In genomic region chr15:79283252-79284048, GRCh38 we compare ENCODE assay signal across 8 cellular contexts. TPM values are rescaled to one million over a fixed set of nuclear protein-coding genes. Genes with fewer than 3 reads are reported as not detected.
DNase-seq lines count a peak whose midpoint lies in the region; ATAC-seq and TF ChIP-seq lines count a peak whose summit lies in the region.

No MANE protein-coding gene starts in this region.

- H3K9me3 Mint-ChIP-seq in glutamatergic neuron (ENCODE audit: unreplicated experiment): peaks cover 2% of the 10 kb centered on the region

- ATAC-seq in HG03108 (IDR thresholded peaks at IDR 0.05; ENCODE audit: unreplicated experiment): no peak

- H3K27ac Mint-ChIP-seq in glutamatergic neuron (ENCODE audit: unreplicated experiment): no peak overlapping the region

- peaks cover 16% of the 10 kb centered on the region for H3K27me3 Mint-ChIP-seq in glutamatergic neuron (ENCODE audit: unreplicated experiment)

- TF ChIP-seq CTCF in AG10803 (conservative IDR thresholded peaks at IDR 0.05; ENCODE audit: low read length): no peak
- no peak for TF ChIP-seq CTCF in glutamatergic neuron (IDR thresholded peaks at IDR 0.05; ENCODE audit: partially characterized antibody, unreplicated experiment)
- no peak for TF ChIP-seq CTCF in tibial artery (IDR thresholded peaks at IDR 0.05)

- H3K36me3 Mint-ChIP-seq in glutamatergic neuron (ENCODE audit: unreplicated experiment): peaks cover 10% of the 10 kb centered on the region

- no peaks in the 10 kb centered on the region for H3K36me3 ChIP-seq in tibial artery

- H3K4me1 ChIP-seq in tibial artery: peaks cover 0 to 9% (median 0%) of the 10 kb centered on the region in 4 donors

- H3K4me1 Mint-ChIP-seq in glutamatergic neuron (ENCODE audit: low read depth, unreplicated experiment): peaks cover 4% of the 10 kb centered on the region

- H3K4me3 ChIP-seq in AG10803 (ENCODE audit: low read length) (no peak overlapping the region), tibial artery (no peak overlapping the region)

- H3K4me3 Mint-ChIP-seq in glutamatergic neuron (ENCODE audit: unreplicated experiment): peak overlapping the region; percentile 85

- DNase-seq in AG10803 (ENCODE audit: low read depth) (peak; percentile 17), HPDE6-E6E7 (ENCODE audit: extremely low spot score) (peak; percentile 26), glutamatergic neuron (peak; percentile 54), retina (peak; percentile 84), tibial artery (no peak), NCI-H446 treated with DMSO at 0.1 percent for 48 hours (lab: John Stamatoyannopoulos, UW) (no peak)
- peak; percentile 79 for DNase-seq in activated CD8-positive, alpha-beta memory T cell treated with anti-CD3 and anti-CD28 coated beads, Interleukin-2, amount 50 U/mL, for 48 hours

- no peak overlapping the region for H3K27ac ChIP-seq in tibial artery

- H3K9me3 ChIP-seq in tibial artery: peaks cover 0 to 10% (median 0%) of the 10 kb centered on the region in 3 donors

- H3K27me3 ChIP-seq in tibial artery: peaks cover 0 to 33% of the 10 kb centered on the region in 2 donors

- intact Hi-C loops in tibial artery (cut with DNase I; ENCODE audit: low total_unique reads): no loop called here

RNA-seq across cellular contexts. Expression of gene ANKRD34C, which starts 0.9 kb away (rescaled TPM):
- total RNA-seq in glutamatergic neuron (ENCODE audit: unreplicated experiment): not detected

RNA-seq across cellular contexts. Expression of gene TMED3, which starts 27.5 kb away (rescaled TPM):
- 32.1 TPM for total RNA-seq in glutamatergic neuron (ENCODE audit: unreplicated experiment)

Comparison
In these comparisons a context has a peak if more than half of its experiments do, and no peak if none do; other contexts are left out.
1. DNase-seq: peak in AG10803 (single experiment), HPDE6-E6E7 (single experiment), activated CD8-positive, alpha-beta memory T cell treated with anti-CD3 and anti-CD28 coated beads, Interleukin-2, amount 50 U/mL, for 48 hours (single experiment), glutamatergic neuron (single experiment) and retina (single experiment); none in tibial artery (0 of 2) and NCI-H446 treated with DMSO at 0.1 percent for 48 hours (single experiment).